In the genomic region with DNA sequence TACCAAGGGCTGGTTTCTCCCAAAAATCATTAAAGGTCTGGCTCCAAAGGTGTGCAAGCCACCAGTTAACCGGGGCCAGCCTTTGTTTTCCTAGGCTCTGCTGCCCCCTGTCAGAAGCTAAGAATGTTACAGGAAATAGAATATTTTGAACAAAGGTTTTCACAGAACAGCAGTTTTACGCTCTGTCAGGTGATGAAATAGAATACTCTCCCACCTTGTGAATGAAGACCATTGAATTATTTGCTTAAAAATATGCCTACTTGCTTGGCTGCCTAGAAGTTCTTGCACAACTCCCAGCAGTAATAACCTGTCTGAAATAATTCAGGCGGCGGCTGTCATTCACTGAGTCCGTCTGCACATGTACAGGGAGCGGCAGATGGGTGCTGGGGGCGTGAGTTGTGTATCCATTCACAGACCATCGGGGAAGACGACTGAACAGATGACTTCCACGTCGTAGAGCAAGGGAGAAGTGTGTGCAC, we compare ENCODE assay signal across 8 cellular contexts. TPM values are rescaled to one million over a fixed set of nuclear protein-coding genes. Genes with fewer than 3 reads are reported as not detected.
A peak's percentile ranks its signal among the peaks of the same experiment; 100 is the strongest.
DNase-seq lines count a peak whose midpoint lies in the region; ATAC-seq and TF ChIP-seq lines count a peak whose summit lies in the region.

No MANE protein-coding gene starts in this region.

- CTCF ChIA-PET in activated naive CD4-positive, alpha-beta T cell treated with anti-CD3 and anti-CD28 coated beads, Interleukin-2, amount 10 ng/mL, durations not matched to agents 7 days and 5 days (lab: Charles Lee): interaction anchor here (0.9 to 6.5 kb wide), 4 partner anchors 10 to 265 kb away, joined by 3 to 37 read pairs (median 5); no protein-coding TSS in a partner anchor

- DNase-seq in GM03348 (ENCODE audit: low spot score) (peak; percentile 71), LNCaP clone FGC (ENCODE audit: low read depth) (peak; percentile 8), SHP77 treated with DMSO at 0.1 percent for 48 hours (lab: John Stamatoyannopoulos, UW) (peak; percentile 52), head of caudate nucleus (peak; percentile 9 to 85 (median 63)), prostate gland (ENCODE audit: low spot score) (peak; percentile 36), uterus (peak; percentile 39 to 50)
- DNase-seq in activated naive CD4-positive, alpha-beta T cell treated with anti-CD3 and anti-CD28 coated beads, Interleukin-2, amount 10 ng/mL, durations not matched to agents 7 days and 5 days: peak; percentile 71

- H3K27me3 Mint-ChIP-seq in activated naive CD4-positive, alpha-beta T cell treated with anti-CD3 and anti-CD28 coated beads, Interleukin-2, amount 10 ng/mL, durations not matched to agents 7 days and 5 days: peaks cover 18% of the 10 kb centered on the region

- no peak for TF ChIP-seq POLR2A in prostate gland (IDR thresholded peaks at IDR 0.05)
- TF ChIP-seq POLR2A in uterus (IDR thresholded peaks at IDR 0.05): no peak

- intact Hi-C loops in head of caudate nucleus (cut with DNase I): loop anchor here (10.0 kb wide), 2 partner anchors 194 to 264 kb away; no protein-coding TSS in a partner anchor
- intact Hi-C loops in prostate gland (cut with DNase I): loop anchor here (2.0 to 10.0 kb wide), 2 partner anchors 184 to 266 kb away; no protein-coding TSS in a partner anchor
- intact Hi-C loops in uterus (cut with DNase I; ENCODE audit: low total_unique reads): loop anchor here (10.0 kb wide), 1 partner anchor 254 kb away; no protein-coding TSS in a partner anchor

- H3K9me3 ChIP-seq in prostate gland (no peaks in the 10 kb centered on the region), uterus (no peaks in the 10 kb centered on the region)

- H3K36me3 Mint-ChIP-seq in activated naive CD4-positive, alpha-beta T cell treated with anti-CD3 and anti-CD28 coated beads, Interleukin-2, amount 10 ng/mL, durations not matched to agents 7 days and 5 days: no peaks in the 10 kb centered on the region

- no peaks in the 10 kb centered on the region for H3K4me1 ChIP-seq in prostate gland (replicated peaks)
- no peaks in the 10 kb centered on the region for H3K4me1 ChIP-seq in uterus

- H3K9me3 Mint-ChIP-seq in activated naive CD4-positive, alpha-beta T cell treated with anti-CD3 and anti-CD28 coated beads, Interleukin-2, amount 10 ng/mL, durations not matched to agents 7 days and 5 days: no peaks in the 10 kb centered on the region

- no peaks in the 10 kb centered on the region for H3K36me3 ChIP-seq in prostate gland
- H3K36me3 ChIP-seq in uterus: no peaks in the 10 kb centered on the region

- no peak overlapping the region for H3K4me3 Mint-ChIP-seq in activated naive CD4-positive, alpha-beta T cell treated with anti-CD3 and anti-CD28 coated beads, Interleukin-2, amount 10 ng/mL, durations not matched to agents 7 days and 5 days

- H3K27me3 ChIP-seq in prostate gland (replicated peaks; ENCODE audit: insufficient read depth) (no peaks in the 10 kb centered on the region), uterus (no peaks in the 10 kb centered on the region)

- TF ChIP-seq CTCF in LNCaP clone FGC (IDR thresholded peaks at IDR 0.05; ENCODE audit: control insufficient read depth, extremely low read depth, insufficient read depth): peak; percentile 73
- TF ChIP-seq CTCF in prostate gland (IDR thresholded peaks at IDR 0.05): peak in 3 of 4 experiments; percentile 63 to 79 (median 76)
- peak; percentile 73 to 78 (median 76) for TF ChIP-seq CTCF in uterus (IDR thresholded peaks at IDR 0.05)

- H3K4me3 ChIP-seq in LNCaP clone FGC (ENCODE audit: low read depth, low read length): no peak overlapping the region
- H3K4me3 ChIP-seq in prostate gland: no peak overlapping the region
- H3K4me3 ChIP-seq in uterus: no peak overlapping the region

- no peak overlapping the region for H3K27ac Mint-ChIP-seq in activated naive CD4-positive, alpha-beta T cell treated with anti-CD3 and anti-CD28 coated beads, Interleukin-2, amount 10 ng/mL, durations not matched to agents 7 days and 5 days

- ATAC-seq in HG03108 (IDR thresholded peaks at IDR 0.05; ENCODE audit: unreplicated experiment): no peak

- WGBS in prostate gland: 15% methylated on average over 11 of the region's 11 CpGs

- H3K4me1 Mint-ChIP-seq in activated naive CD4-positive, alpha-beta T cell treated with anti-CD3 and anti-CD28 coated beads, Interleukin-2, amount 10 ng/mL, durations not matched to agents 7 days and 5 days: peaks cover 9% of the 10 kb centered on the region

- H3K27ac ChIP-seq in prostate gland (no peak overlapping the region), uterus (peak overlapping the region in 1 of 2 donors; percentile 53)

RNA-seq across cellular contexts. Expression of a gene that starts 56.3 kb away (rescaled TPM):
- total RNA-seq in prostate gland: 100 to 1,000 TPM; 197 to 250 TPM
- 1,000 to 10,000 TPM in 1 of 4 donors, 100 to 1,000 TPM in 3; 356 to 1,013 (median 641) TPM for total RNA-seq in uterus

Comparison
In these comparisons a context has a peak if more than half of its experiments do, and no peak if none do; other contexts are left out.
1. DNase-seq: peak in every context shown above with its lines; median percentile 71 in GM03348; 71 in activated naive CD4-positive, alpha-beta T cell treated with anti-CD3 and anti-CD28 coated beads, Interleukin-2, amount 10 ng/mL, durations not matched to agents 7 days and 5 days; 63 in head of caudate nucleus; 52 in SHP77 treated with DMSO at 0.1 percent for 48 hours; 44 in uterus; 36 in prostate gland; 8 in LNCaP clone FGC.